26 cellular contexts compared by ENCODE assay signal in the genomic region with DNA sequence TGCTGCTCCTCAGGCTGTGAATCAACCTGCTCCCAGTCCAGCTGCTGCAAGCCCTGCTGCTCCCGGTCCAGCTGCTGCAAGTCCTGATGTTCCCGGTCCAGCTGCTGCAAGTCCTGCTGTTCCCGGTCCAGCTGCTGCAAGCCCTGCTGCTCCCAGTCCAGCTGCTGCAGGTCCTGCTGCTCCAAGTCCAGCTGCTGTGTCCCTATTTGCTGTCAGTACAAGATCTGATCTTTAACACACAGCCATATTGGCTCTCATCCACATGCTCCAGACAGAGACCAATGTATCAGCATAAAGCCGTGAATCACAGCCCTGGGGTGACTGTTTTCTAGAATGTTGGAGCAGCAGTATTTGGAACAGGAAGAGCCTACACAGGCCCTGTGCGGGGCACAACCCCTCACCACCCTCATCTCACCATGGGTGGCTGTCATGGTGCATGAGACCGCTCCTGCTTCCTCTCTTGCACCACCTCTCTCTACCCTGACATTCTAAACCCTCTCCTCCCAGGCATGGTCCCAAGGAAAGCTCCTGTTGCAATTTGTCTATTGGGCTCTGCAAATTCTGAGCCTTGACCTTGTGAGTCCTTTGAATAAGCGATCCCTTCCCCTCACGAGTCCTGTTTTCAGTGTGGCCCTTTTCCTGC. TPM values are rescaled to one million over a fixed set of nuclear protein-coding genes. Genes with fewer than 3 reads are reported as not detected.
DNase-seq lines count a peak whose midpoint lies in the region; ATAC-seq, FAIRE-seq and TF ChIP-seq lines count a peak whose summit lies in the region.
"Had no signal": no experiment of that assay in that cellular context is flagged by ENCODE, and none has a peak within 500 bp of the region (broad histone marks: within the 10 kb centered on the region; RNA-seq: fewer than 3 reads in every experiment).

No MANE protein-coding gene starts in this region.

- H3K4me3 Mint-ChIP-seq in activated naive CD8-positive, alpha-beta T cell treated with anti-CD3 and anti-CD28 coated beads for 36 hours: no peak overlapping the region
- H3K4me3 Mint-ChIP-seq: activated CD4-positive, alpha-beta T cell treated with anti-CD3 and anti-CD28 coated beads, Interleukin-2, amount 10 ng/mL, durations not matched to agents 7 days and 5 days; activated naive CD4-positive, alpha-beta T cell treated with anti-CD3 and anti-CD28 coated beads for 36 hours; mesothelial cell of epicardium had no signal

- no peak for TF ChIP-seq POLR2A in GM12891 (IDR thresholded peaks at IDR 0.05; ENCODE audit: low read depth, low read length)

- H3K4me1 ChIP-seq in Panc1 (ENCODE audit: control insufficient read depth, insufficient read depth, low read length): peaks cover 2% of the 10 kb centered on the region; the same call in 1 of the 2 replicates

- peak; percentile 42; the same call in 1 of the 2 replicates for ATAC-seq in Panc1
- ATAC-seq in sciatic nerve: peak; percentile 32

- in situ Hi-C loops in Panc1 (cut with HindIII; ENCODE audit: low pct_unique_long_range_greater_than_20kb, low sequenced_read_pairs): no loop called here

- no peak overlapping the region for H3K4me3 ChIP-seq in Panc1 (ENCODE audit: low read depth in 2 of 2, low read length in 2 of 2)
- H3K4me3 ChIP-seq in foreskin fibroblast (ENCODE audit: low read depth in 1 of 2, low read length in 2 of 2): no peak overlapping the region
- H3K4me3 ChIP-seq: dorsolateral prefrontal cortex, hepatocyte, thoracic aorta had no signal

- no peaks in the 10 kb centered on the region for H3K4me1 Mint-ChIP-seq in activated naive CD8-positive, alpha-beta T cell treated with anti-CD3 and anti-CD28 coated beads for 36 hours
- H3K4me1 Mint-ChIP-seq: activated CD4-positive, alpha-beta T cell treated with anti-CD3 and anti-CD28 coated beads, Interleukin-2, amount 10 ng/mL, durations not matched to agents 7 days and 5 days had no signal

- no peaks in the 10 kb centered on the region for H3K9me3 Mint-ChIP-seq in activated naive CD8-positive, alpha-beta T cell treated with anti-CD3 and anti-CD28 coated beads for 36 hours
- H3K9me3 Mint-ChIP-seq: activated CD4-positive, alpha-beta T cell treated with anti-CD3 and anti-CD28 coated beads, Interleukin-2, amount 10 ng/mL, durations not matched to agents 7 days and 5 days; activated naive CD4-positive, alpha-beta T cell treated with anti-CD3 and anti-CD28 coated beads for 36 hours; mesothelial cell of epicardium had no signal

- no peaks in the 10 kb centered on the region for H3K36me3 ChIP-seq in Panc1 (ENCODE audit: control insufficient read depth, insufficient read depth, low read length)
- H3K36me3 ChIP-seq: thoracic aorta had no signal

- H3K27ac ChIP-seq in Panc1 (ENCODE audit: low read length): no peak overlapping the region
- H3K27ac ChIP-seq: dorsolateral prefrontal cortex, hepatocyte, HL-60, thoracic aorta had no signal

- peak; percentile 20 for FAIRE-seq in GM12891 (lab: Jason Lieb, UNC)
- FAIRE-seq: kidney, RCC 7860 had no signal

- peaks cover 6% of the 10 kb centered on the region; the same call in 1 of the 2 replicates for H3K27me3 ChIP-seq in Panc1 (ENCODE audit: control insufficient read depth, insufficient read depth, low read length)
- H3K27me3 ChIP-seq: hepatocyte had no signal

- H3K27ac Mint-ChIP-seq in activated naive CD8-positive, alpha-beta T cell treated with anti-CD3 and anti-CD28 coated beads for 36 hours: no peak overlapping the region
- H3K27ac Mint-ChIP-seq: activated CD4-positive, alpha-beta T cell treated with anti-CD3 and anti-CD28 coated beads, Interleukin-2, amount 10 ng/mL, durations not matched to agents 7 days and 5 days; activated naive CD4-positive, alpha-beta T cell treated with anti-CD3 and anti-CD28 coated beads for 36 hours; mesothelial cell of epicardium had no signal

- no peaks in the 10 kb centered on the region for H3K36me3 Mint-ChIP-seq in activated naive CD8-positive, alpha-beta T cell treated with anti-CD3 and anti-CD28 coated beads for 36 hours
- H3K36me3 Mint-ChIP-seq: mesothelial cell of epicardium had no signal

- POLR2A ChIA-PET in Panc1 (lab: Charles Lee): no interaction called here

- CTCF ChIA-PET in Panc1 (lab: Charles Lee): no interaction called here

- H3K9me3 ChIP-seq in Panc1 (ENCODE audit: control insufficient read depth, insufficient read depth, low read depth, low read length): no peaks in the 10 kb centered on the region
- H3K9me3 ChIP-seq: thoracic aorta had no signal

- H3K27me3 Mint-ChIP-seq in activated naive CD8-positive, alpha-beta T cell treated with anti-CD3 and anti-CD28 coated beads for 36 hours: peaks cover 19% of the 10 kb centered on the region

- BruUV-seq in Panc1 (replicated peaks; lab: Mats Ljungman, UMichigan): no TSS peak

- no peak for DNase-seq in GM12891 (ENCODE audit: insufficient read length, low spot score)
- no peak for DNase-seq in Panc1 (ENCODE audit: low read depth, low spot score)
- peak; percentile 20 to 38 for DNase-seq in foreskin fibroblast
- no peak for DNase-seq in sciatic nerve (ENCODE audit: low spot score)
- DNase-seq in GOT3 (lab: John Stamatoyannopoulos, UW): no peak
- DNase-seq in NCI-H187 treated with DMSO at 0.1 percent for 48 hours (lab: John Stamatoyannopoulos, UW): no peak
- DNase-seq in activated naive CD8-positive, alpha-beta T cell treated with anti-CD3 and anti-CD28 coated beads for 36 hours: no peak
- DNase-seq in SW480 (ENCODE audit: low spot score): no peak
- DNase-seq: activated CD4-positive, alpha-beta T cell treated with anti-CD3 and anti-CD28 coated beads, Interleukin-2, amount 10 ng/mL, durations not matched to agents 7 days and 5 days; activated naive CD4-positive, alpha-beta T cell treated with anti-CD3 and anti-CD28 coated beads for 36 hours; activated T-cell treated with anti-CD3 and anti-CD28 coated beads for 4 hours; KG1; kidney; NCI-H1105 treated with DMSO at 0.1 percent for 48 hours; NCI-H2171; NCI-H748 treated with DMSO at 0.1 percent for 48 hours; stimulated activated CD4-positive, alpha-beta T cell treated with anti-CD3 and anti-CD28 coated beads, Interleukin-4, amount 100 ng/mL, for 1 hour had no signal

- TF ChIP-seq CTCF in Panc1 (IDR thresholded peaks at IDR 0.05) (no peak), foreskin fibroblast (IDR thresholded peaks at IDR 0.05; ENCODE audit: low read depth, low read length) (no peak)

- intact Hi-C loops in Panc1 (cut with micrococcal nuclease; ENCODE audit: unreplicated experiment): no loop called here
- intact Hi-C loops in sciatic nerve (cut with DNase I): no loop called here

TF ChIP-seq in GM12891, 5 proteins besides CTCF, POLR2A, EP300 and RAD21:
- TF ChIP-seq SPI1 (IDR thresholded peaks at IDR 0.05; ENCODE audit: low read depth, low read length) (no peak), PAX5 (IDR thresholded peaks at IDR 0.05; ENCODE audit: insufficient read depth, low read length, severe bottlenecking) (no peak), TAF1 (IDR thresholded peaks at IDR 0.05; ENCODE audit: low read depth, low read length) (no peak)

RNA-seq across cellular contexts. Expression of a gene that starts 3.5 kb away (rescaled TPM):
- polyA plus RNA-seq in GM12891 (2012; ENCODE audit: low read depth, missing spikeins): 0.08 TPM
- total RNA-seq in Panc1 (2021; ENCODE audit: unreplicated experiment) (not detected), sciatic nerve (not detected)
- polyA plus RNA-seq in Panc1 (2012; ENCODE audit: insufficient read length): not detected
- not detected for total RNA-seq in activated naive CD8-positive, alpha-beta T cell treated with anti-CD3 and anti-CD28 coated beads for 36 hours
- total RNA-seq: activated CD4-positive, alpha-beta T cell treated with anti-CD3 and anti-CD28 coated beads, Interleukin-2, amount 10 ng/mL, durations not matched to agents 7 days and 5 days; activated naive CD4-positive, alpha-beta T cell treated with anti-CD3 and anti-CD28 coated beads for 36 hours; hepatocyte; kidney; skeletal muscle tissue; thoracic aorta had no signal

RNA-seq across cellular contexts. Expression of a gene that starts 13.8 kb away (rescaled TPM):
- polyA plus RNA-seq in GM12891 (2012; ENCODE audit: low read depth, missing spikeins): not detected
- total RNA-seq in Panc1 (2021; ENCODE audit: unreplicated experiment) (not detected), sciatic nerve (not detected)
- not detected for polyA plus RNA-seq in Panc1 (2012; ENCODE audit: insufficient read length)
- total RNA-seq in activated naive CD8-positive, alpha-beta T cell treated with anti-CD3 and anti-CD28 coated beads for 36 hours: not detected
- total RNA-seq: activated CD4-positive, alpha-beta T cell treated with anti-CD3 and anti-CD28 coated beads, Interleukin-2, amount 10 ng/mL, durations not matched to agents 7 days and 5 days; activated naive CD4-positive, alpha-beta T cell treated with anti-CD3 and anti-CD28 coated beads for 36 hours; hepatocyte; kidney; mesothelial cell of epicardium; skeletal muscle tissue; thoracic aorta had no signal
- polyA plus RNA-seq: BJ, esophagus, hepatocyte had no signal

RNA-seq across cellular contexts. Expression of a gene that starts 20.6 kb away (rescaled TPM):
- 0.26 TPM for polyA plus RNA-seq in GM12891 (2012; ENCODE audit: low read depth, missing spikeins)
- not detected for total RNA-seq in Panc1 (2021; ENCODE audit: unreplicated experiment)
- not detected for polyA plus RNA-seq in Panc1 (2012; ENCODE audit: insufficient read length)
- 0.40 TPM for total RNA-seq in sciatic nerve
- not detected for total RNA-seq in activated naive CD8-positive, alpha-beta T cell treated with anti-CD3 and anti-CD28 coated beads for 36 hours
- total RNA-seq: activated naive CD4-positive, alpha-beta T cell treated with anti-CD3 and anti-CD28 coated beads for 36 hours; skeletal muscle tissue; thoracic aorta had no signal

RNA-seq across cellular contexts. Expression of a gene that starts 31.0 kb away (rescaled TPM):
- 0.15 TPM for polyA plus RNA-seq in GM12891 (2012; ENCODE audit: low read depth, missing spikeins)
- total RNA-seq in Panc1 (2021; ENCODE audit: unreplicated experiment) (not detected), sciatic nerve (0.49 TPM)
- polyA plus RNA-seq in Panc1 (2012; ENCODE audit: insufficient read length): not detected
- not detected for total RNA-seq in activated naive CD8-positive, alpha-beta T cell treated with anti-CD3 and anti-CD28 coated beads for 36 hours
- total RNA-seq: activated naive CD4-positive, alpha-beta T cell treated with anti-CD3 and anti-CD28 coated beads for 36 hours; hepatocyte; skeletal muscle tissue had no signal
- polyA plus RNA-seq: BJ, hepatocyte had no signal

RNA-seq across cellular contexts. Expression of a gene that starts 41.8 kb away (rescaled TPM):
- not detected for polyA plus RNA-seq in GM12891 (2012; ENCODE audit: low read depth, missing spikeins)
- total RNA-seq in Panc1 (2021; ENCODE audit: unreplicated experiment) (not detected), sciatic nerve (0.58 TPM)
- not detected for polyA plus RNA-seq in Panc1 (2012; ENCODE audit: insufficient read length)
- not detected for total RNA-seq in activated naive CD8-positive, alpha-beta T cell treated with anti-CD3 and anti-CD28 coated beads for 36 hours
- total RNA-seq: activated naive CD4-positive, alpha-beta T cell treated with anti-CD3 and anti-CD28 coated beads for 36 hours; hepatocyte; skeletal muscle tissue; thoracic aorta had no signal
- polyA plus RNA-seq: BJ, hepatocyte had no signal

Comparison
In these comparisons a context has a peak if more than half of its experiments do, and no peak if none do; other contexts are left out.
1. DNase-seq: peak in foreskin fibroblast (2 of 2); none in GM12891 (single experiment), Panc1 (single experiment), sciatic nerve (single experiment), GOT3 (single experiment), NCI-H187 treated with DMSO at 0.1 percent for 48 hours (single experiment), activated naive CD8-positive, alpha-beta T cell treated with anti-CD3 and anti-CD28 coated beads for 36 hours (single experiment) and SW480 (single experiment).